In the genomic region with DNA sequence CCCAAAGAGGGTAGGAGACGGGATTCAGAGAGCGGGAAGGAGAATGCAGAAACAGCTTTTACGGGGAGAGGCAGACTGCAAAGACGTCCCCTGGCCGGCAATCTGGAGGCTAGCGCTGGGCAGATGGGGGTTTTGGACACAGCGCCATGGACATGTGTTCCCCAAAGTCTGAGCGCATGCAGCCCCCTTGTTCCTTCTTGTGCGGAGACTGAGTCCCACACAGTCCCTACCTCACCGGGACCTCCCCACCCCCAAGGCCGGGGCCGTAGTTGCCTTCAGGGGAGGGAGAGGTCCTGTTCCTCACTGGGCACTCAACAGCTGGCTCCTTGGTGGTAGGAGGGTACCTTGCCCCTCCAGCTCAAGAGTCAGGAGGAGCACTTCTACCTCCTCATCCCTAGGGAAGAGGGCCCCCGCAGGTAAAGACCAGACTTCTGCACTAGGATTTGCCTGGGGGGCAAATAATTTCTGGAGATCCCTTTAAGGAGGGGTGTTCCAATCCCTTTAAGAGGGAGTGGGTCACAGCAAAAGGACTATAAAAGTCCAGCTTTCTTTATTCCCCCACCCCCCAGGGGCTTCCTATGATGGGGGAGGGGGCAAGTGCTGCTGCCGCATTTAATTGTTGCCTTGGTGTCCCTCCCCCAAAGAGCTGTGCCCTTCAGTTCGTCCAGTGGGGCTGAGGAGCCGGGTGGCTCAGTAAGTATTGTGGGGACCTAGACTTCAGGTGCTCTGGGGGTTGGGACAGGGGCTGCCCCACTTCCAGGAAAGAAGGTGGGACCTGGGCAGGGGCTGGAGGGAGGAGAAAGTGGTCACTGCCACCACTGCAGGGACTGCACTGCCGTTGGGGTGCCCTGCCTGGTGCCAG, we compare ENCODE assay signal across 1 cellular context.
TF ChIP-seq lines count a peak whose summit lies in the region.

No MANE protein-coding gene starts in this region.

TF ChIP-seq in K562, 482 proteins besides CTCF, POLR2A, EP300 and RAD21 (continues in another document):
- TF ChIP-seq MECOM (CRISPR knock-in tag; IDR thresholded peaks at IDR 0.05) (no peak), CTCFL (IDR thresholded peaks at IDR 0.05; ENCODE audit: borderline replicate concordance, insufficient read depth, low read depth, low read length, poor library complexity, severe bottlenecking) (no peak), ZBTB8A (IDR thresholded peaks at IDR 0.05; ENCODE audit: partially characterized antibody) (no peak), ZNF592 (IDR thresholded peaks at IDR 0.05) (peak; percentile 65; the same call in 1 of the 2 replicates), ZNF263 (CRISPR knock-in tag; IDR thresholded peaks at IDR 0.05; ENCODE audit: borderline replicate concordance) (peak; percentile 50; the same call in 1 of the 2 replicates), ASH1L (IDR thresholded peaks at IDR 0.05; ENCODE audit: borderline replicate concordance, low read depth, partially characterized antibody) (no peak), EP400 (IDR thresholded peaks at IDR 0.05) (0 out of 2 replicates have a peak, but pooled peaks have one; percentile 1), TAF1 (IDR thresholded peaks at IDR 0.05; ENCODE audit: control insufficient read depth, extremely low read depth, insufficient read depth, low read length, severe bottlenecking) (peak; percentile 16), FOXA3 (CRISPR knock-in tag; conservative IDR thresholded peaks at IDR 0.05 in 1 of 2, IDR thresholded peaks at IDR 0.05 in 1 of 2) (0 out of 4 replicates have a peak, but pooled peaks of 1 of the 2 experiments have one; percentile 59), ZBTB7A (IDR thresholded peaks at IDR 0.05; ENCODE audit: borderline replicate concordance, control insufficient read depth, low read depth, low read length) (0 out of 2 replicates have a peak, but pooled peaks have one; percentile 10), MED1 (CRISPR knock-in tag; IDR thresholded peaks at IDR 0.05; ENCODE audit: borderline replicate concordance) (no peak), PHF8 (IDR thresholded peaks at IDR 0.05; ENCODE audit: borderline replicate concordance, low read length) (peak; percentile 31; the same call in 1 of the 2 replicates), MTA3 (IDR thresholded peaks at IDR 0.05; ENCODE audit: borderline replicate concordance) (0 out of 2 replicates have a peak, but pooled peaks have one; percentile 13), FOXP1 (CRISPR knock-in tag; IDR thresholded peaks at IDR 0.05) (0 out of 2 replicates have a peak, but pooled peaks have one; percentile 36), CHD2 (IDR thresholded peaks at IDR 0.05; ENCODE audit: low read depth, low read length) (no peak), TRIM25 (IDR thresholded peaks at IDR 0.05; ENCODE audit: borderline replicate concordance) (peak; percentile 99), RBBP5 (IDR thresholded peaks at IDR 0.05; ENCODE audit: borderline replicate concordance, insufficient read depth, low read length, poor library complexity, severe bottlenecking) (peak; percentile 17), ZNF740 (CRISPR knock-in tag; IDR thresholded peaks at IDR 0.05) (0 out of 2 replicates have a peak, but pooled peaks have one; percentile 15), ZNF740 (tag; IDR thresholded peaks at IDR 0.05) (no peak), ZNF121 (CRISPR knock-in tag; conservative IDR thresholded peaks at IDR 0.05) (no peak), ZNF76 (CRISPR knock-in tag; IDR thresholded peaks at IDR 0.05; ENCODE audit: borderline replicate concordance) (no peak), MAX (CRISPR knock-in tag; IDR thresholded peaks at IDR 0.05) (peak; percentile 31; the same call in 1 of the 2 replicates), ZNF280B (CRISPR knock-in tag; IDR thresholded peaks at IDR 0.05) (no peak)
- TF ChIP-seq, protein P1, sequence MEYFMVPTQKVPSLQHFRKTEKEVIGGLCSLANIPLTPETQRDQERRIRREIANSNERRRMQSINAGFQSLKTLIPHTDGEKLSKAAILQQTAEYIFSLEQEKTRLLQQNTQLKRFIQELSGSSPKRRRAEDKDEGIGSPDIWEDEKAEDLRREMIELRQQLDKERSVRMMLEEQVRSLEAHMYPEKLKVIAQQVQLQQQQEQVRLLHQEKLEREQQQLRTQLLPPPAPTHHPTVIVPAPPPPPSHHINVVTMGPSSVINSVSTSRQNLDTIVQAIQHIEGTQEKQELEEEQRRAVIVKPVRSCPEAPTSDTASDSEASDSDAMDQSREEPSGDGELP (CRISPR knock-in tag; IDR thresholded peaks at IDR 0.05; ENCODE audit: borderline replicate concordance): peak; percentile 50; the same call in 1 of the 2 replicates
- TF ChIP-seq, protein P2, sequence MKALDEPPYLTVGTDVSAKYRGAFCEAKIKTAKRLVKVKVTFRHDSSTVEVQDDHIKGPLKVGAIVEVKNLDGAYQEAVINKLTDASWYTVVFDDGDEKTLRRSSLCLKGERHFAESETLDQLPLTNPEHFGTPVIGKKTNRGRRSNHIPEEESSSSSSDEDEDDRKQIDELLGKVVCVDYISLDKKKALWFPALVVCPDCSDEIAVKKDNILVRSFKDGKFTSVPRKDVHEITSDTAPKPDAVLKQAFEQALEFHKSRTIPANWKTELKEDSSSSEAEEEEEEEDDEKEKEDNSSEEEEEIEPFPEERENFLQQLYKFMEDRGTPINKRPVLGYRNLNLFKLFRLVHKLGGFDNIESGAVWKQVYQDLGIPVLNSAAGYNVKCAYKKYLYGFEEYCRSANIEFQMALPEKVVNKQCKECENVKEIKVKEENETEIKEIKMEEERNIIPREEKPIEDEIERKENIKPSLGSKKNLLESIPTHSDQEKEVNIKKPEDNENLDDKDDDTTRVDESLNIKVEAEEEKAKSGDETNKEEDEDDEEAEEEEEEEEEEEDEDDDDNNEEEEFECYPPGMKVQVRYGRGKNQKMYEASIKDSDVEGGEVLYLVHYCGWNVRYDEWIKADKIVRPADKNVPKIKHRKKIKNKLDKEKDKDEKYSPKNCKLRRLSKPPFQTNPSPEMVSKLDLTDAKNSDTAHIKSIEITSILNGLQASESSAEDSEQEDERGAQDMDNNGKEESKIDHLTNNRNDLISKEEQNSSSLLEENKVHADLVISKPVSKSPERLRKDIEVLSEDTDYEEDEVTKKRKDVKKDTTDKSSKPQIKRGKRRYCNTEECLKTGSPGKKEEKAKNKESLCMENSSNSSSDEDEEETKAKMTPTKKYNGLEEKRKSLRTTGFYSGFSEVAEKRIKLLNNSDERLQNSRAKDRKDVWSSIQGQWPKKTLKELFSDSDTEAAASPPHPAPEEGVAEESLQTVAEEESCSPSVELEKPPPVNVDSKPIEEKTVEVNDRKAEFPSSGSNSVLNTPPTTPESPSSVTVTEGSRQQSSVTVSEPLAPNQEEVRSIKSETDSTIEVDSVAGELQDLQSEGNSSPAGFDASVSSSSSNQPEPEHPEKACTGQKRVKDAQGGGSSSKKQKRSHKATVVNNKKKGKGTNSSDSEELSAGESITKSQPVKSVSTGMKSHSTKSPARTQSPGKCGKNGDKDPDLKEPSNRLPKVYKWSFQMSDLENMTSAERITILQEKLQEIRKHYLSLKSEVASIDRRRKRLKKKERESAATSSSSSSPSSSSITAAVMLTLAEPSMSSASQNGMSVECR (CRISPR knock-in tag; IDR thresholded peaks at IDR 0.05): 0 out of 2 replicates have a peak, but pooled peaks have one; percentile 8
- TF ChIP-seq, protein P3, sequence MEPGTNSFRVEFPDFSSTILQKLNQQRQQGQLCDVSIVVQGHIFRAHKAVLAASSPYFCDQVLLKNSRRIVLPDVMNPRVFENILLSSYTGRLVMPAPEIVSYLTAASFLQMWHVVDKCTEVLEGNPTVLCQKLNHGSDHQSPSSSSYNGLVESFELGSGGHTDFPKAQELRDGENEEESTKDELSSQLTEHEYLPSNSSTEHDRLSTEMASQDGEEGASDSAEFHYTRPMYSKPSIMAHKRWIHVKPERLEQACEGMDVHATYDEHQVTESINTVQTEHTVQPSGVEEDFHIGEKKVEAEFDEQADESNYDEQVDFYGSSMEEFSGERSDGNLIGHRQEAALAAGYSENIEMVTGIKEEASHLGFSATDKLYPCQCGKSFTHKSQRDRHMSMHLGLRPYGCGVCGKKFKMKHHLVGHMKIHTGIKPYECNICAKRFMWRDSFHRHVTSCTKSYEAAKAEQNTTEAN (CRISPR knock-in tag; IDR thresholded peaks at IDR 0.05): no peak
